ENCODE assay signal across 16 cellular contexts in genomic region chr2:16154501-16155280, GRCh38.
A peak's percentile ranks its signal among the peaks of the same experiment; 100 is the strongest.
DNase-seq lines count a peak whose midpoint lies in the region; ATAC-seq, FAIRE-seq and TF ChIP-seq lines count a peak whose summit lies in the region.
"Had no signal": no experiment of that assay in that cellular context is flagged by ENCODE, and none has a peak within 500 bp of the region (broad histone marks: within the 10 kb centered on the region; RNA-seq: fewer than 3 reads in every experiment).

No MANE protein-coding gene starts in this region.

- H3K9me3 ChIP-seq in esophagus muscularis mucosa, result no peaks in the 10 kb centered on the region
- H3K9me3 ChIP-seq: A549, BLaER1 had no signal

- intact Hi-C loops in esophagus muscularis mucosa (cut with DNase I), result no loop called here

- H3K36me3 ChIP-seq in bronchial epithelial cell (ENCODE audit: control insufficient read depth, insufficient read depth, low read length) (no peaks in the 10 kb centered on the region), esophagus muscularis mucosa (no peaks in the 10 kb centered on the region)
- H3K36me3 ChIP-seq: BLaER1 had no signal

- peak; percentile 64 for FAIRE-seq in bronchial epithelial cell (lab: Jason Lieb, UNC)
- FAIRE-seq: A549, H1 had no signal

- H3K27me3 ChIP-seq in bronchial epithelial cell (ENCODE audit: control insufficient read depth, insufficient read depth, low read length) (no peaks in the 10 kb centered on the region), esophagus muscularis mucosa (no peaks in the 10 kb centered on the region)
- H3K27me3 ChIP-seq: BLaER1 had no signal

- H3K27ac ChIP-seq in esophagus muscularis mucosa (replicated peaks in 1 of 4), result no peak overlapping the region
- H3K27ac ChIP-seq: 22Rv1, A549, BLaER1 had no signal

- no peak overlapping the region for H3K4me3 ChIP-seq in bronchial epithelial cell (ENCODE audit: low read depth, low read length)
- no peak overlapping the region for H3K4me3 ChIP-seq in esophagus muscularis mucosa
- H3K4me3 ChIP-seq: A549, BLaER1 had no signal

- DNase-seq in NCI-H524 treated with DMSO at 0.1 percent for 48 hours (lab: John Stamatoyannopoulos, UW), result peak; percentile 63
- DNase-seq in NCI-H524 (lab: John Stamatoyannopoulos, UW), result no peak
- DNase-seq in bronchial epithelial cell (ENCODE audit: low read depth), result no peak
- peak; percentile 31 for DNase-seq in esophagus muscularis mucosa (ENCODE audit: extremely low spot score)
- no peak for DNase-seq in pons (ENCODE audit: low spot score)
- DNase-seq in NCI-H1417 treated with DMSO at 0.1 percent for 48 hours (lab: John Stamatoyannopoulos, UW), result no peak
- DNase-seq: AML-193; CD4-positive, alpha-beta memory T cell; DMS153; GF-D8; H9 had no signal

- no peak for ATAC-seq in HG03521 (IDR thresholded peaks at IDR 0.05; ENCODE audit: unreplicated experiment)
- ATAC-seq: A549 had no signal

- TF ChIP-seq CTCF in bronchial epithelial cell (IDR thresholded peaks at IDR 0.05; ENCODE audit: insufficient read depth, low read length, severe bottlenecking) (no peak), esophagus muscularis mucosa (IDR thresholded peaks at IDR 0.05) (no peak)

- no peak for TF ChIP-seq POLR2A in esophagus muscularis mucosa (IDR thresholded peaks at IDR 0.05; ENCODE audit: low read depth)

- no peaks in the 10 kb centered on the region for H3K4me1 ChIP-seq in esophagus muscularis mucosa
- H3K4me1 ChIP-seq: A549, BLaER1 had no signal

- WGBS in esophagus muscularis mucosa, result 93% methylated on average over 4 of the region's 4 CpGs

- no peak for TF ChIP-seq EP300 in esophagus muscularis mucosa (IDR thresholded peaks at IDR 0.05)

Comparison
In these comparisons a context has a peak if more than half of its experiments do, and no peak if none do; other contexts are left out.
1. DNase-seq: peak in NCI-H524 treated with DMSO at 0.1 percent for 48 hours (single experiment) and esophagus muscularis mucosa (single experiment); none in NCI-H524 (0 of 2), bronchial epithelial cell (single experiment), pons (single experiment) and NCI-H1417 treated with DMSO at 0.1 percent for 48 hours (single experiment).